In genomic region chrX:9884031-9884779, GRCh38 we compare ENCODE assay signal across 11 cellular contexts.
"Had no signal": no experiment of that assay in that cellular context is flagged by ENCODE, and none has a peak within 500 bp of the region (broad histone marks: within the 10 kb centered on the region; RNA-seq: fewer than 3 reads in every experiment).

No MANE protein-coding gene starts in this region.

- H3K4me1 ChIP-seq: right atrium auricular region, transverse colon, vagina had no signal

- H3K4me2 ChIP-seq: hepatocyte, smooth muscle cell had no signal

- H3K9me3 ChIP-seq: right atrium auricular region, transverse colon, vagina had no signal

- H3K27me3 Mint-ChIP-seq: progenitor cell of endocrine pancreas had no signal

- H3K9me3 Mint-ChIP-seq: activated naive CD8-positive, alpha-beta T cell treated with anti-CD3 and anti-CD28 coated beads, Interleukin-2, amount 10 ng/mL, durations not matched to agents 7 days and 5 days; memory B cell; naive thymus-derived CD8-positive, alpha-beta T cell had no signal

- H3K4me3 Mint-ChIP-seq: activated naive CD8-positive, alpha-beta T cell treated with anti-CD3 and anti-CD28 coated beads, Interleukin-2, amount 10 ng/mL, durations not matched to agents 7 days and 5 days; memory B cell; naive thymus-derived CD8-positive, alpha-beta T cell had no signal

- H3K27me3 ChIP-seq: hepatocyte, right atrium auricular region, transverse colon, vagina had no signal

- H3K4me3 ChIP-seq: hepatocyte, right atrium auricular region, smooth muscle cell, transverse colon, vagina had no signal

- DNase-seq: stimulated activated naive CD8-positive, alpha-beta T cell treated with anti-CD3 and anti-CD28 coated beads, Interleukin-15, Interleukin-2, amounts not matched to agents 100 U/mL and 50 U/mL, for 24 hours; T-helper 9 cell had no signal

- H3K27ac Mint-ChIP-seq: activated naive CD8-positive, alpha-beta T cell treated with anti-CD3 and anti-CD28 coated beads, Interleukin-2, amount 10 ng/mL, durations not matched to agents 7 days and 5 days; memory B cell; progenitor cell of endocrine pancreas had no signal

- H3K4me1 Mint-ChIP-seq: activated naive CD8-positive, alpha-beta T cell treated with anti-CD3 and anti-CD28 coated beads, Interleukin-2, amount 10 ng/mL, durations not matched to agents 7 days and 5 days; memory B cell had no signal

- H3K79me2 ChIP-seq: hepatocyte had no signal

- H3K36me3 Mint-ChIP-seq: activated naive CD8-positive, alpha-beta T cell treated with anti-CD3 and anti-CD28 coated beads, Interleukin-2, amount 10 ng/mL, durations not matched to agents 7 days and 5 days; memory B cell; naive thymus-derived CD8-positive, alpha-beta T cell had no signal

- H3K36me3 ChIP-seq: right atrium auricular region, transverse colon, vagina had no signal

- H2AFZ ChIP-seq: hepatocyte had no signal

- H3K27ac ChIP-seq: right atrium auricular region, transverse colon, vagina had no signal
